ENCODE assay signal across 8 cellular contexts in the genomic region with DNA sequence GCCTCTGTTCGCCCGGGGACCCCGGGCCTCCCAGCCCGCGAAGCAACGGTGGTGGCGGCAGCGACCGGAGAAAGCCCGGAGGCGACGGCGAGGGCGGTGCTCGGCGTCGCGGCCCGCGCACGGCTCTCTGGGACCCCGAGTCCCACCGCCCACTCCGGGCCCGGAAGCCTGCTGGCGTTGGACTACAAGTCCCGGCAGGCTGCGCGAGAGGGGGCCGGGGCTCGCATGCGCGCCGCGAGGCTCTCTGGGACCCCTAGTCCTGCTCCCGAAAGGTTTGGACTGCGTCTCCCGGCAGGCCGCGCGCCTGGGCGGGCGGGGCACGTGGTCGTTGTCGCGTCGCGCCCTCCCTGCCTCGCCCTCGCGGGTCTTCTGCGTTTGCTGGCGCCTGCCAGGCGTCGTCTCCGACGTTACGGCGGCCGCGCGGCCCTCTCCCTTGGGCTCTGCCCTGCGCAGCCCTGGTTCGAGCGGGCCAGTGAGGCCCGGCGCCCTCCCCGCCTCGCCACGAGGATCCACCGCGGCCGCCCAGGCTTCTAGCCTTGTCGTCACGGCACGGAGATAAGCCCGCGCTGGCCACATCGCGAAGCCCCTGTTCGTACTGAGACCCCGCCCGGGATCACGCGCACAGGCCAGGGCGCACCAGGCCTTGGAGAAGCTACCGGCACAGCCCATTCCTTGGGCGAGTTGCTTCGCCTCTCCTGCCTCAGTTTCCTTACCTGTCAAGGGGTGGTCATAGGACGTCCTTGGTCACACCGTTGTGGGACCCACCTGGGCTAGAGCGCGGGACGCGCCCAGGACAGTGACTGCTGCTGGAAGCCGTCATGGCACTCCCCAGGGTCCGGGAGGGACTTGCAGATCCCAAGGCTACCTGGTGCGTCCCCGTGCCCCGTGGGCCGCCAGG. TPM values are rescaled to one million over a fixed set of nuclear protein-coding genes. Genes with fewer than 3 reads are reported as not detected.
DNase-seq lines count a peak whose midpoint lies in the region; ATAC-seq and TF ChIP-seq lines count a peak whose summit lies in the region.

TSS of gene STK25 (minus strand) at position 75 of the 898 bp plus-strand sequence. CDS start 549 bp downstream, outside the sequence.

- H3K36me3 Mint-ChIP-seq in endothelial cell (ENCODE audit: low read depth, unreplicated experiment), result peaks cover 18% of the 10 kb centered on the region

- peak; percentile 89 for ATAC-seq in GM21447 (IDR thresholded peaks at IDR 0.05; ENCODE audit: unreplicated experiment)

- no peak within 1 kb of the TSS for H2AFZ ChIP-seq in OCI-LY1 (ENCODE audit: low read length)

- peak within 1 kb of the TSS; percentile 80 for H3K27ac ChIP-seq in HUES64 (ENCODE audit: low read depth, low read length)
- H3K27ac ChIP-seq in OCI-LY1 (ENCODE audit: low read depth, low read length, poor library complexity, severe bottlenecking), result no peak within 1 kb of the TSS

- H3K9me2 ChIP-seq in OCI-LY1 (ENCODE audit: low read depth, low read length), result no peaks in the 10 kb centered on the region

- H3K9me3 ChIP-seq in HUES64 (ENCODE audit: insufficient read depth, low read depth, low read length) (no peaks in the 10 kb centered on the region), OCI-LY1 (ENCODE audit: low read length) (no peaks in the 10 kb centered on the region)

- H3K4me1 Mint-ChIP-seq in endothelial cell (ENCODE audit: unreplicated experiment), result peaks cover 16% of the 10 kb centered on the region

- H3K4me2 ChIP-seq in OCI-LY1 (ENCODE audit: low read length), result peak within 1 kb of the TSS; percentile 93

- no peaks in the 10 kb centered on the region for H3K79me2 ChIP-seq in OCI-LY1 (ENCODE audit: insufficient read depth, low read length)

- H3K9ac ChIP-seq in HUES64 (ENCODE audit: low read depth, low read length), result peak within 1 kb of the TSS; percentile 74
- H3K9ac ChIP-seq in OCI-LY1 (ENCODE audit: low read length), result peak within 1 kb of the TSS; percentile 83

- H3K27ac Mint-ChIP-seq in endothelial cell (ENCODE audit: unreplicated experiment), result peak within 1 kb of the TSS; percentile 54

- TF ChIP-seq CTCF in OCI-LY1 (IDR thresholded peaks at IDR 0.05; ENCODE audit: low read length) (no peak), endothelial cell (IDR thresholded peaks at IDR 0.05; ENCODE audit: unreplicated experiment) (no peak)

- 4% methylated on average over 102 of the region's 102 CpGs for WGBS in HUES64

- H3K36me3 ChIP-seq in HUES64 (ENCODE audit: insufficient read depth, low read length) (peaks cover 5% of the 10 kb centered on the region; the same call in 1 of the 2 replicates), OCI-LY1 (ENCODE audit: insufficient read depth, low read length) (no peaks in the 10 kb centered on the region)

- peaks cover 16% of the 10 kb centered on the region for H3K27me3 Mint-ChIP-seq in endothelial cell (ENCODE audit: unreplicated experiment)

- H3F3A ChIP-seq in OCI-LY1 (ENCODE audit: insufficient read depth, low read length), result no peaks in the 10 kb centered on the region

- H3K27me3 ChIP-seq in HUES64 (ENCODE audit: insufficient read depth, low read length) (peaks cover 7% of the 10 kb centered on the region), OCI-LY1 (ENCODE audit: insufficient read depth, low read length) (no peaks in the 10 kb centered on the region; the same call in 1 of the 2 replicates)

- H3K9me3 Mint-ChIP-seq in endothelial cell (ENCODE audit: unreplicated experiment), result no peaks in the 10 kb centered on the region

- H3K4me3 Mint-ChIP-seq in endothelial cell (ENCODE audit: unreplicated experiment), result peak within 1 kb of the TSS; percentile 96

- peak within 1 kb of the TSS; percentile 87 for H3K4me3 ChIP-seq in HUES64 (ENCODE audit: low read length)
- H3K4me3 ChIP-seq in OCI-LY1 (ENCODE audit: low read depth, low read length, poor library complexity, severe bottlenecking), result peak within 1 kb of the TSS; percentile 92

- peak; percentile 98 for DNase-seq in D341Med (ENCODE audit: low spot score)
- peak; percentile 98 for DNase-seq in activated CD8-positive, alpha-beta memory T cell treated with anti-CD3 and anti-CD28 coated beads, Interleukin-2, amount 50 U/mL, for 4 hours
- DNase-seq in endothelial cell (ENCODE audit: low spot score), result peak; percentile 97
- peak; percentile 98 for DNase-seq in midbrain (lab: John Stamatoyannopoulos, UW)
- DNase-seq in stimulated activated CD8-positive, alpha-beta memory T cell treated with anti-CD3 and anti-CD28 coated beads, Interleukin-2, amount 100 ng/mL, for 1 hour (ENCODE audit: low read depth in 2 of 2), result peak; percentile 92 to 95

- H4K20me1 ChIP-seq in OCI-LY1 (ENCODE audit: insufficient read depth, low read length), result no peaks in the 10 kb centered on the region

- H3K4me1 ChIP-seq in HUES64 (ENCODE audit: insufficient read depth, low read length) (peaks cover 11% of the 10 kb centered on the region), OCI-LY1 (ENCODE audit: insufficient read depth, low read length, severe bottlenecking) (peaks cover 16% of the 10 kb centered on the region)

RNA-seq across cellular contexts. Expression of gene STK25, which starts in this region (rescaled TPM):
- polyA plus RNA-seq in HUES64 (2013, experiment 1 of 2), result 134 TPM
- 157 TPM for polyA plus RNA-seq in HUES64 (2013, experiment 2 of 2)
- 296 TPM for total RNA-seq in endothelial cell (ENCODE audit: unreplicated experiment)
